In the genomic region with DNA sequence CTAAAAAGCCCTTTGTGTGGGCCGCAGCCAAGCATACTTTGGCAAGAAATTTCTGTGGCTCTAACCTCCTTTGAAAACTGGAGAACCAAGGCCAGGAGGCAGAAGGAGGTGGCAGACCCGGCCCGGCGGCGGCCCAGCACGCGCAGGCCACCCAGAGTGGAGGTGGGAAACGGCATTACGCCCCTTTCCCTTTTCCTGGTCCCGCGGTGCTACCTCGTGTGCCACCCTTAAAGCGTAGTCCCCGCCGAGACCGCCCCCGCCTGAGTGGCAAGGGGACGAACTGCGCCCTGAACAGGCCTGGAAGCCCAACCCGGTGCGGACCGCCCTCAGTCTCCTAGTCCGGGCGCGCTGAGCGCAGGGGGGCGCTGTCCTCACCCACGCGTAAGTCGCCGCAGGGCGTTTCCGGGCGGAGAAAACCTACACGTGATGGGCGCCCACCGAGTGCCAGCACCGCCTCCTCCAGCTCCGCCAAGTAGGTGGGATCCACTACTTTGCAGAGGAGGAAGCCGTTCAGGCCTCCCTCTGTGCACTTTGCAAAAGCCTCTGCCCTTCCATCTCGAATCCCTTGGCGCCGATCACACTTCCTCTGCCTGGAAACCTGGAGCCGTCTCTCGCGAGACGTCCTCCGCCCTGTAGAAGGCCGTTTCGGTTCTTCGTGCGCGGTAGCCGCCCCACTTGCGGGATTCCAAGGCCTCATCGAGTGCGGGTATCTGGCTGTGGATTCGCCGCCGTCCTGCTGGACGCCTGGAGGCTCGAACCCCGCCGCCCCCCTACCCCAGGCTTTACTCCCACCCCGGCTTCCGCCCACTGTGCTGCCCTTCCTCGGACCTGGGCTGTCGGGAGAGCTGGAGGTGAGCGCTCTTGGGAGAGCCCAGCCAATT, we compare ENCODE assay signal across 8 cellular contexts. TPM values are rescaled to one million over a fixed set of nuclear protein-coding genes. Genes with fewer than 3 reads are reported as not detected.
DNase-seq lines count a peak whose midpoint lies in the region; ATAC-seq and TF ChIP-seq lines count a peak whose summit lies in the region.

A gene with protein sequence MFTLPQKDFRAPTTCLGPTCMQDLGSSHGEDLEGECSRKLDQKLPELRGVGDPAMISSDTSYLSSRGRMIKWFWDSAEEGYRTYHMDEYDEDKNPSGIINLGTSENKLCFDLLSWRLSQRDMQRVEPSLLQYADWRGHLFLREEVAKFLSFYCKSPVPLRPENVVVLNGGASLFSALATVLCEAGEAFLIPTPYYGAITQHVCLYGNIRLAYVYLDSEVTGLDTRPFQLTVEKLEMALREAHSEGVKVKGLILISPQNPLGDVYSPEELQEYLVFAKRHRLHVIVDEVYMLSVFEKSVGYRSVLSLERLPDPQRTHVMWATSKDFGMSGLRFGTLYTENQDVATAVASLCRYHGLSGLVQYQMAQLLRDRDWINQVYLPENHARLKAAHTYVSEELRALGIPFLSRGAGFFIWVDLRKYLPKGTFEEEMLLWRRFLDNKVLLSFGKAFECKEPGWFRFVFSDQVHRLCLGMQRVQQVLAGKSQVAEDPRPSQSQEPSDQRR (plus strand): TSS at position 420 of the 881 bp plus-strand sequence. CDS start 1,358 bp downstream, outside the sequence.

- no peaks in the 10 kb centered on the region for H3K36me3 Mint-ChIP-seq in HFFc6 (ENCODE audit: low read depth)
- H3K36me3 Mint-ChIP-seq in T-helper 1 cell treated with Interleukin-12 subunit alpha and Interleukin-12 subunit beta and Interleukin-4 antibody, amounts not matched to agents 30 μg/mL and 1 μg/mL, for 36 hours (ENCODE audit: low read depth): peaks cover 14% of the 10 kb centered on the region

- under 1% methylated on average over 62 of the region's 69 CpGs for WGBS in prostate gland

- DNase-seq in HFFc6 (peak; percentile 80), NCI-H1105 (lab: John Stamatoyannopoulos, UW) (peak; percentile 93), amygdala (lab: John Stamatoyannopoulos, UW) (peak; percentile 41 to 94 (median 81)), left ventricle myocardium inferior (peak; percentile 97), prostate gland (ENCODE audit: low spot score) (peak; percentile 93), upper lobe of right lung (peak; percentile 98)

- H3K27ac Mint-ChIP-seq in HFFc6: peak within 1 kb of the TSS; percentile 94
- H3K27ac Mint-ChIP-seq in T-helper 1 cell treated with Interleukin-12 subunit alpha and Interleukin-12 subunit beta and Interleukin-4 antibody, amounts not matched to agents 30 μg/mL and 1 μg/mL, for 36 hours: peak within 1 kb of the TSS; percentile 91

- H3K4me1 ChIP-seq in left ventricle myocardium inferior (peaks cover 16% of the 10 kb centered on the region), prostate gland (replicated peaks) (no peaks in the 10 kb centered on the region), upper lobe of right lung (no peaks in the 10 kb centered on the region)

- TF ChIP-seq CTCF in HFFc6 (IDR thresholded peaks at IDR 0.05): peak; percentile 92
- TF ChIP-seq CTCF in left ventricle myocardium inferior (IDR thresholded peaks at IDR 0.05; ENCODE audit: borderline replicate concordance): peak; percentile 85
- TF ChIP-seq CTCF in prostate gland (IDR thresholded peaks at IDR 0.05): peak; percentile 55 to 88 (median 86)
- TF ChIP-seq CTCF in upper lobe of right lung (IDR thresholded peaks at IDR 0.05): peak; percentile 89

- TF ChIP-seq POLR2A in GM10847 (IDR thresholded peaks at IDR 0.05; ENCODE audit: extremely low read depth, insufficient read length) (peak; percentile 41), prostate gland (IDR thresholded peaks at IDR 0.05) (peak; percentile 51)

- H3K36me3 ChIP-seq in left ventricle myocardium inferior (peaks cover 7% of the 10 kb centered on the region), prostate gland (no peaks in the 10 kb centered on the region), upper lobe of right lung (peaks cover under 1% of the 10 kb centered on the region)

- H3K4me3 Mint-ChIP-seq in HFFc6: peak within 1 kb of the TSS; percentile 92
- peak within 1 kb of the TSS; percentile 91 for H3K4me3 Mint-ChIP-seq in T-helper 1 cell treated with Interleukin-12 subunit alpha and Interleukin-12 subunit beta and Interleukin-4 antibody, amounts not matched to agents 30 μg/mL and 1 μg/mL, for 36 hours

- intact Hi-C loops in left ventricle myocardium inferior (cut with micrococcal nuclease) (no loop called here), prostate gland (cut with DNase I) (no loop called here), upper lobe of right lung (cut with DNase I) (no loop called here)

- peaks cover 13% of the 10 kb centered on the region for H3K27me3 Mint-ChIP-seq in HFFc6 (ENCODE audit: insufficient read depth)
- no peaks in the 10 kb centered on the region for H3K27me3 Mint-ChIP-seq in T-helper 1 cell treated with Interleukin-12 subunit alpha and Interleukin-12 subunit beta and Interleukin-4 antibody, amounts not matched to agents 30 μg/mL and 1 μg/mL, for 36 hours (ENCODE audit: low read depth)

- H3K4me3 ChIP-seq in left ventricle myocardium inferior: peak within 1 kb of the TSS; percentile 76
- peak within 1 kb of the TSS; percentile 45 to 63 for H3K4me3 ChIP-seq in prostate gland
- H3K4me3 ChIP-seq in upper lobe of right lung: peak within 1 kb of the TSS; percentile 82

- no peaks in the 10 kb centered on the region for H3K27me3 ChIP-seq in left ventricle myocardium inferior (ENCODE audit: low read depth)
- H3K27me3 ChIP-seq in prostate gland (replicated peaks; ENCODE audit: insufficient read depth): no peaks in the 10 kb centered on the region
- no peaks in the 10 kb centered on the region for H3K27me3 ChIP-seq in upper lobe of right lung

- H3K27ac ChIP-seq in left ventricle myocardium inferior (replicated peaks): peak within 1 kb of the TSS; percentile 89
- H3K27ac ChIP-seq in prostate gland: peak within 1 kb of the TSS; percentile 74 to 91
- peak within 1 kb of the TSS; percentile 92 for H3K27ac ChIP-seq in upper lobe of right lung

- H3K4me1 Mint-ChIP-seq in HFFc6 (ENCODE audit: low read depth): peaks cover 21% of the 10 kb centered on the region
- peaks cover 21% of the 10 kb centered on the region for H3K4me1 Mint-ChIP-seq in T-helper 1 cell treated with Interleukin-12 subunit alpha and Interleukin-12 subunit beta and Interleukin-4 antibody, amounts not matched to agents 30 μg/mL and 1 μg/mL, for 36 hours (ENCODE audit: low read depth)

- ATAC-seq in upper lobe of right lung: peak; percentile 98

- no peaks in the 10 kb centered on the region for H3K9me3 Mint-ChIP-seq in HFFc6
- H3K9me3 Mint-ChIP-seq in T-helper 1 cell treated with Interleukin-12 subunit alpha and Interleukin-12 subunit beta and Interleukin-4 antibody, amounts not matched to agents 30 μg/mL and 1 μg/mL, for 36 hours: no peaks in the 10 kb centered on the region

- H3K9me3 ChIP-seq in left ventricle myocardium inferior (replicated peaks) (no peaks in the 10 kb centered on the region), prostate gland (no peaks in the 10 kb centered on the region), upper lobe of right lung (no peaks in the 10 kb centered on the region)

RNA-seq across cellular contexts. Expression of the gene that starts here (rescaled TPM):
- 1 to 10 TPM; 3.9 to 5.4 (median 4.8) TPM for total RNA-seq in HFFc6 (2021; fragmentation: NEBNext Ultra II Directional; extraction: Animal tissue kit (Norgen Biotek cat#: 25700))
- total RNA-seq in left ventricle myocardium inferior: 7.9 TPM
- total RNA-seq in prostate gland: 10 to 100 TPM; 18.2 to 31.8 TPM
- total RNA-seq in upper lobe of right lung: 32.2 TPM

Comparison
In these comparisons a context has a peak if more than half of its experiments do, and no peak if none do; other contexts are left out.
1. Peak in every context shown above with its lines: DNase-seq, ATAC-seq, H3K4me3 ChIP-seq and H3K27ac ChIP-seq.